ENCODE assay signal across 1 cellular context in genomic region chr20:61260905-61261304, GRCh38.
TF ChIP-seq lines count a peak whose summit lies in the region.

No MANE protein-coding gene starts in this region.

TF ChIP-seq in HepG2, 621 proteins besides CTCF, POLR2A, EP300 and RAD21 (continued from another document):
- TF ChIP-seq TRAFD1 (CRISPR knock-in tag; IDR thresholded peaks at IDR 0.05; ENCODE audit: borderline replicate concordance) (no peak), NFIC (IDR thresholded peaks at IDR 0.05; ENCODE audit: low read length) (no peak)
